Comparison of ENCODE assay signal across 33 cellular contexts in genomic region chr2:76980067-76980466, GRCh38.
"Had no signal": no experiment of that assay in that cellular context is flagged by ENCODE, and none has a peak within 500 bp of the region (broad histone marks: within the 10 kb centered on the region; RNA-seq: fewer than 3 reads in every experiment).

No MANE protein-coding gene starts in this region.

- H3K36me3 ChIP-seq: MG63, SJCRH30 had no signal

- H3K9ac ChIP-seq: KMS-11 had no signal

- H3K9me3 ChIP-seq: MG63, SJCRH30 had no signal

- H2AFZ ChIP-seq: PC-9 had no signal

- H3K27ac ChIP-seq: KMS-11, PC-9, RWPE1, SJCRH30, SK-N-MC had no signal

- FAIRE-seq: RCC 7860 had no signal

- ATAC-seq: Panc1, Right ventricle myocardium inferior, SK-N-SH treated with all-trans-retinoic acid at 6 μM for 48 hours had no signal

- DNase-seq: Kasumi-1, KBM-7, MG63, NCI-H1048, NCI-H1092 treated with DMSO at 0.1 percent for 48 hours, NCI-H1105 treated with DMSO at 0.1 percent for 48 hours, NCI-H1417 treated with DMSO at 0.1 percent for 48 hours, NCI-H1436 treated with DMSO at 0.1 percent for 48 hours, NCI-H1694 treated with DMSO at 0.1 percent for 48 hours, NCI-H187 treated with DMSO at 0.1 percent for 48 hours, NCI-H2029, NCI-H2081, NCI-H2171, NCI-H226, NCI-H446 treated with DMSO at 0.1 percent for 48 hours, NCI-H510A, NCI-H524, NCI-H526, NCI-H69, NCI-H748 treated with DMSO at 0.1 percent for 48 hours, NCI-H82, PC-9, SHP77, SIG-M5, SJCRH30, SW 1271 had no signal

- H3K4me3 ChIP-seq: MG63, PC-9, SJCRH30, SK-N-MC had no signal

- H3K4me1 ChIP-seq: SJCRH30 had no signal

- H3K27me3 ChIP-seq: MG63, SJCRH30 had no signal

- H3K4me2 ChIP-seq: KMS-11, PC-9 had no signal
